1 cellular context compared by ENCODE assay signal in genomic region chr13:39016789-39017188, GRCh38.
TF ChIP-seq lines count a peak whose summit lies in the region.

No MANE protein-coding gene starts in this region.

TF ChIP-seq in GM23338, 12 proteins besides CTCF, POLR2A, EP300 and RAD21 (continued from another document):
- TF ChIP-seq, protein P1, sequence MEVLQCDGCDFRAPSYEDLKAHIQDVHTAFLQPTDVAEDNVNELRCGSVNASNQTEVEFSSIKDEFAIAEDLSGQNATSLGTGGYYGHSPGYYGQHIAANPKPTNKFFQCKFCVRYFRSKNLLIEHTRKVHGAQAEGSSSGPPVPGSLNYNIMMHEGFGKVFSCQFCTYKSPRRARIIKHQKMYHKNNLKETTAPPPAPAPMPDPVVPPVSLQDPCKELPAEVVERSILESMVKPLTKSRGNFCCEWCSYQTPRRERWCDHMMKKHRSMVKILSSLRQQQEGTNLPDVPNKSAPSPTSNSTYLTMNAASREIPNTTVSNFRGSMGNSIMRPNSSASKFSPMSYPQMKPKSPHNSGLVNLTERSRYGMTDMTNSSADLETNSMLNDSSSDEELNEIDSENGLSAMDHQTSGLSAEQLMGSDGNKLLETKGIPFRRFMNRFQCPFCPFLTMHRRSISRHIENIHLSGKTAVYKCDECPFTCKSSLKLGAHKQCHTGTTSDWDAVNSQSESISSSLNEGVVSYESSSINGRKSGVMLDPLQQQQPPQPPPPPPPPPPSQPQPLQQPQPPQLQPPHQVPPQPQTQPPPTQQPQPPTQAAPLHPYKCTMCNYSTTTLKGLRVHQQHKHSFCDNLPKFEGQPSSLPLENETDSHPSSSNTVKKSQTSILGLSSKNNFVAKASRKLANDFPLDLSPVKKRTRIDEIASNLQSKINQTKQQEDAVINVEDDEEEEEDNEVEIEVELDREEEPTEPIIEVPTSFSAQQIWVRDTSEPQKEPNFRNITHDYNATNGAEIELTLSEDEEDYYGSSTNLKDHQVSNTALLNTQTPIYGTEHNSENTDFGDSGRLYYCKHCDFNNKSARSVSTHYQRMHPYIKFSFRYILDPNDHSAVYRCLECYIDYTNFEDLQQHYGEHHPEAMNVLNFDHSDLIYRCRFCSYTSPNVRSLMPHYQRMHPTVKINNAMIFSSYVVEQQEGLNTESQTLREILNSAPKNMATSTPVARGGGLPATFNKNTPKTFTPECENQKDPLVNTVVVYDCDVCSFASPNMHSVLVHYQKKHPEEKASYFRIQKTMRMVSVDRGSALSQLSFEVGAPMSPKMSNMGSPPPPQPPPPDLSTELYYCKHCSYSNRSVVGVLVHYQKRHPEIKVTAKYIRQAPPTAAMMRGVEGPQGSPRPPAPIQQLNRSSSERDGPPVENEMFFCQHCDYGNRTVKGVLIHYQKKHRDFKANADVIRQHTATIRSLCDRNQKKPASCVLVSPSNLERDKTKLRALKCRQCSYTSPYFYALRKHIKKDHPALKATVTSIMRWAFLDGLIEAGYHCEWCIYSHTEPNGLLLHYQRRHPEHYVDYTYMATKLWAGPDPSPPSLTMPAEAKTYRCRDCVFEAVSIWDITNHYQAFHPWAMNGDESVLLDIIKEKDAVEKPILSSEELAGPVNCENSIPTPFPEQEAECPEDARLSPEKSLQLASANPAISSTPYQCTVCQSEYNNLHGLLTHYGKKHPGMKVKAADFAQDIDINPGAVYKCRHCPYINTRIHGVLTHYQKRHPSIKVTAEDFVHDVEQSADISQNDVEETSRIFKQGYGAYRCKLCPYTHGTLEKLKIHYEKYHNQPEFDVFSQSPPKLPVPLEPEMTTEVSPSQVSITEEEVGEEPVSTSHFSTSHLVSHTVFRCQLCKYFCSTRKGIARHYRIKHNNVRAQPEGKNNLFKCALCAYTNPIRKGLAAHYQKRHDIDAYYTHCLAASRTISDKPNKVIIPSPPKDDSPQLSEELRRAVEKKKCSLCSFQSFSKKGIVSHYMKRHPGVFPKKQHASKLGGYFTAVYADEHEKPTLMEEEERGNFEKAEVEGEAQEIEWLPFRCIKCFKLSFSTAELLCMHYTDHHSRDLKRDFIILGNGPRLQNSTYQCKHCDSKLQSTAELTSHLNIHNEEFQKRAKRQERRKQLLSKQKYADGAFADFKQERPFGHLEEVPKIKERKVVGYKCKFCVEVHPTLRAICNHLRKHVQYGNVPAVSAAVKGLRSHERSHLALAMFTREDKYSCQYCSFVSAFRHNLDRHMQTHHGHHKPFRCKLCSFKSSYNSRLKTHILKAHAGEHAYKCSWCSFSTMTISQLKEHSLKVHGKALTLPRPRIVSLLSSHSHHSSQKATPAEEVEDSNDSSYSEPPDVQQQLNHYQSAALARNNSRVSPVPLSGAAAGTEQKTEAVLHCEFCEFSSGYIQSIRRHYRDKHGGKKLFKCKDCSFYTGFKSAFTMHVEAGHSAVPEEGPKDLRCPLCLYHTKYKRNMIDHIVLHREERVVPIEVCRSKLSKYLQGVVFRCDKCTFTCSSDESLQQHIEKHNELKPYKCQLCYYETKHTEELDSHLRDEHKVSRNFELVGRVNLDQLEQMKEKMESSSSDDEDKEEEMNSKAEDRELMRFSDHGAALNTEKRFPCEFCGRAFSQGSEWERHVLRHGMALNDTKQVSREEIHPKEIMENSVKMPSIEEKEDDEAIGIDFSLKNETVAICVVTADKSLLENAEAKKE (CRISPR knock-in tag; IDR thresholded peaks at IDR 0.05), result no peak
- TF ChIP-seq EZH2 (IDR thresholded peaks at IDR 0.05; ENCODE audit: low read depth, unreplicated experiment), result no peak
- no peak for TF ChIP-seq ZNF331 (CRISPR knock-in tag; IDR thresholded peaks at IDR 0.05; ENCODE audit: low read depth)
- no peak for TF ChIP-seq POLR2AphosphoS5 (IDR thresholded peaks at IDR 0.05; ENCODE audit: low read depth)
